In genomic region chr7:101869026-101869900, GRCh38 we compare ENCODE assay signal across 15 cellular contexts. TPM values are rescaled to one million over a fixed set of nuclear protein-coding genes. Genes with fewer than 3 reads are reported as not detected.
DNase-seq lines count a peak whose midpoint lies in the region; ATAC-seq and TF ChIP-seq lines count a peak whose summit lies in the region.
"Had no signal": no experiment of that assay in that cellular context is flagged by ENCODE, and none has a peak within 500 bp of the region (broad histone marks: within the 10 kb centered on the region; RNA-seq: fewer than 3 reads in every experiment).

No MANE protein-coding gene starts in this region.

- peaks cover 36% of the 10 kb centered on the region for H3K4me1 Mint-ChIP-seq in activated naive CD8-positive, alpha-beta T cell (ENCODE audit: low read depth)
- H3K4me1 Mint-ChIP-seq in activated naive CD8-positive, alpha-beta T cell treated with anti-CD3 and anti-CD28 coated beads for 36 hours, result peaks cover 19% of the 10 kb centered on the region
- peaks cover 45% of the 10 kb centered on the region for H3K4me1 Mint-ChIP-seq in type B pancreatic cell (ENCODE audit: unreplicated experiment)

- no peaks in the 10 kb centered on the region for H3K27me3 ChIP-seq in lung (ENCODE audit: control insufficient read depth, insufficient read depth)
- H3K27me3 ChIP-seq: gastroesophageal sphincter, Peyer's patch had no signal

- ATAC-seq in lung (ENCODE audit: insufficient read depth, low FRiP score), result peak; percentile 22
- ATAC-seq: effector memory CD8-positive, alpha-beta T cell; gastroesophageal sphincter; T-helper 17 cell had no signal

- H3K4me1 ChIP-seq in lung (ENCODE audit: control insufficient read depth in 2 of 2, insufficient read depth in 2 of 2, low read length in 2 of 2), result peaks cover 5 to 25% of the 10 kb centered on the region in 2 donors

- no peaks in the 10 kb centered on the region for H3K9me3 ChIP-seq in lung (ENCODE audit: control insufficient read depth in 2 of 2, insufficient read depth in 1 of 2, low read length in 1 of 2)
- H3K9me3 ChIP-seq: gastroesophageal sphincter, left ventricle myocardium inferior, Peyer's patch had no signal

- H3K4me3 Mint-ChIP-seq in activated naive CD8-positive, alpha-beta T cell, result no peak overlapping the region
- H3K4me3 Mint-ChIP-seq in activated naive CD8-positive, alpha-beta T cell treated with anti-CD3 and anti-CD28 coated beads for 36 hours, result no peak overlapping the region
- peak overlapping the region; percentile 62 for H3K4me3 Mint-ChIP-seq in type B pancreatic cell
- H3K4me3 Mint-ChIP-seq: activated CD4-positive, alpha-beta memory T cell treated with anti-CD3 and anti-CD28 coated beads for 36 hours; effector memory CD8-positive, alpha-beta T cell; T-helper 17 cell had no signal

- H3K27me3 Mint-ChIP-seq in activated naive CD8-positive, alpha-beta T cell, result no peaks in the 10 kb centered on the region
- no peaks in the 10 kb centered on the region for H3K27me3 Mint-ChIP-seq in activated naive CD8-positive, alpha-beta T cell treated with anti-CD3 and anti-CD28 coated beads for 36 hours
- H3K27me3 Mint-ChIP-seq in type B pancreatic cell, result no peaks in the 10 kb centered on the region
- H3K27me3 Mint-ChIP-seq: activated CD4-positive, alpha-beta memory T cell treated with anti-CD3 and anti-CD28 coated beads for 36 hours; effector memory CD8-positive, alpha-beta T cell; T-helper 17 cell had no signal

- no peaks in the 10 kb centered on the region for H3K9me3 Mint-ChIP-seq in activated naive CD8-positive, alpha-beta T cell (ENCODE audit: low read depth)
- H3K9me3 Mint-ChIP-seq in activated naive CD8-positive, alpha-beta T cell treated with anti-CD3 and anti-CD28 coated beads for 36 hours, result no peaks in the 10 kb centered on the region
- H3K9me3 Mint-ChIP-seq in type B pancreatic cell, result no peaks in the 10 kb centered on the region
- H3K9me3 Mint-ChIP-seq: activated CD4-positive, alpha-beta memory T cell treated with anti-CD3 and anti-CD28 coated beads for 36 hours; effector memory CD8-positive, alpha-beta T cell had no signal

- no peak for DNase-seq in activated naive CD8-positive, alpha-beta T cell treated with anti-CD3 and anti-CD28 coated beads for 36 hours
- DNase-seq in choroid plexus epithelial cell (ENCODE audit: low read depth) (peak; percentile 34), lung (ENCODE audit: low spot score) (no peak), type B pancreatic cell (ENCODE audit: extremely low spot score, unreplicated experiment) (no peak), COR-L47 (lab: John Stamatoyannopoulos, UW) (no peak), OCI-M2 (lab: John Stamatoyannopoulos, UW; ENCODE audit: unreplicated experiment) (no peak), NCI-H748 (lab: John Stamatoyannopoulos, UW; ENCODE audit: unreplicated experiment) (no peak)
- DNase-seq: activated CD4-positive, alpha-beta memory T cell treated with anti-CD3 and anti-CD28 coated beads for 36 hours; effector memory CD8-positive, alpha-beta T cell; left ventricle myocardium inferior; NCI-H2029 treated with DMSO at 0.1 percent for 48 hours; T-helper 17 cell had no signal

- H3K36me3 ChIP-seq in lung (ENCODE audit: control insufficient read depth in 2 of 2, insufficient read depth in 2 of 2, low read length in 2 of 2), result no peaks in the 10 kb centered on the region
- H3K36me3 ChIP-seq: gastroesophageal sphincter, left ventricle myocardium inferior, Peyer's patch had no signal

- H3K4me3 ChIP-seq in choroid plexus epithelial cell (ENCODE audit: low read depth, low read length), result no peak overlapping the region
- no peak overlapping the region for H3K4me3 ChIP-seq in lung
- H3K4me3 ChIP-seq: gastroesophageal sphincter, left ventricle myocardium inferior, Peyer's patch had no signal

- H3K27ac ChIP-seq in lung (ENCODE audit: low read depth in 1 of 2, low read length in 1 of 2), result no peak overlapping the region
- H3K27ac ChIP-seq: gastroesophageal sphincter, Peyer's patch had no signal

- H3K27ac Mint-ChIP-seq in activated naive CD8-positive, alpha-beta T cell, result peak overlapping the region; percentile 66
- H3K27ac Mint-ChIP-seq in activated naive CD8-positive, alpha-beta T cell treated with anti-CD3 and anti-CD28 coated beads for 36 hours, result no peak overlapping the region
- peak overlapping the region; percentile 90 for H3K27ac Mint-ChIP-seq in type B pancreatic cell
- H3K27ac Mint-ChIP-seq: activated CD4-positive, alpha-beta memory T cell treated with anti-CD3 and anti-CD28 coated beads for 36 hours; T-helper 17 cell had no signal

- WGBS in lung, 2 donors, result 78 to 84% methylated on average over 38 of the region's 38 CpGs

- TF ChIP-seq CTCF in choroid plexus epithelial cell (conservative IDR thresholded peaks at IDR 0.05; ENCODE audit: low read depth, low read length) (no peak), lung (IDR thresholded peaks at IDR 0.05; ENCODE audit: control extremely low read depth, extremely low read depth) (no peak), type B pancreatic cell (conservative IDR thresholded peaks at IDR 0.05) (no peak)

- peaks cover 2% of the 10 kb centered on the region for H3K36me3 Mint-ChIP-seq in activated naive CD8-positive, alpha-beta T cell
- H3K36me3 Mint-ChIP-seq in activated naive CD8-positive, alpha-beta T cell treated with anti-CD3 and anti-CD28 coated beads for 36 hours, result no peaks in the 10 kb centered on the region
- peaks cover 3% of the 10 kb centered on the region for H3K36me3 Mint-ChIP-seq in type B pancreatic cell

RNA-seq across cellular contexts. Expression of gene CUX1, which starts 51.8 kb away (rescaled TPM):
- total RNA-seq in activated naive CD8-positive, alpha-beta T cell treated with anti-CD3 and anti-CD28 coated beads for 36 hours, result 10 to 100 TPM; 14.2 to 14.5 TPM
- total RNA-seq in lung (100 to 1,000 TPM in 1 of 2 donors, 10 to 100 TPM in 1; 96.9 to 138 TPM), type B pancreatic cell (ENCODE audit: low replicate concordance) (76.4 and 79.2 TPM in 2 replicates)
- polyA plus RNA-seq in lung, result 10 to 100 TPM; 40.5 to 41.4 TPM
